In genomic region chr1:40241372-40241771, GRCh38 we compare ENCODE assay signal across 12 cellular contexts. TPM values are rescaled to one million over a fixed set of nuclear protein-coding genes. Genes with fewer than 3 reads are reported as not detected.
A peak's percentile ranks its signal among the peaks of the same experiment; 100 is the strongest.
DNase-seq lines count a peak whose midpoint lies in the region; ATAC-seq and TF ChIP-seq lines count a peak whose summit lies in the region.
"Had no signal": no experiment of that assay in that cellular context is flagged by ENCODE, and none has a peak within 500 bp of the region (broad histone marks: within the 10 kb centered on the region; RNA-seq: fewer than 3 reads in every experiment).

No MANE protein-coding gene starts in this region.

- peak; percentile 31 for ATAC-seq in HG03196 (IDR thresholded peaks at IDR 0.05; ENCODE audit: unreplicated experiment)
- ATAC-seq in upper lobe of right lung: peak; percentile 36
- no peak for ATAC-seq in GM19328 (IDR thresholded peaks at IDR 0.05; ENCODE audit: unreplicated experiment)
- no peak for ATAC-seq in body of pancreas

- peaks cover 50% of the 10 kb centered on the region for H3K36me3 Mint-ChIP-seq in activated naive CD4-positive, alpha-beta T cell treated with anti-CD3 and anti-CD28 coated beads, Interleukin-2, amount 10 ng/mL, durations not matched to agents 7 days and 5 days
- peaks cover 40% of the 10 kb centered on the region for H3K36me3 Mint-ChIP-seq in activated naive CD8-positive, alpha-beta T cell treated with anti-CD3 and anti-CD28 coated beads for 36 hours
- H3K36me3 Mint-ChIP-seq in Caco-2 (ENCODE audit: insufficient read depth, unreplicated experiment): peaks cover 25% of the 10 kb centered on the region

- H3K27ac ChIP-seq in upper lobe of right lung (no peak overlapping the region), body of pancreas (no peak overlapping the region)
- H3K27ac ChIP-seq: VCaP had no signal

- no peaks in the 10 kb centered on the region for H3K9me3 Mint-ChIP-seq in activated naive CD4-positive, alpha-beta T cell treated with anti-CD3 and anti-CD28 coated beads, Interleukin-2, amount 10 ng/mL, durations not matched to agents 7 days and 5 days
- H3K9me3 Mint-ChIP-seq in activated naive CD8-positive, alpha-beta T cell treated with anti-CD3 and anti-CD28 coated beads for 36 hours: no peaks in the 10 kb centered on the region
- H3K9me3 Mint-ChIP-seq in Caco-2 (ENCODE audit: unreplicated experiment): no peaks in the 10 kb centered on the region

- 75 to 92% methylated on average over 1 of the region's 1 CpG for WGBS in body of pancreas, 2 donors

- DNase-seq in activated naive CD4-positive, alpha-beta T cell treated with anti-CD3 and anti-CD28 coated beads, Interleukin-2, amount 10 ng/mL, durations not matched to agents 7 days and 5 days: no peak
- DNase-seq in activated naive CD4-positive, alpha-beta T cell treated with Interleukin-2 at 50 U/mL for 16 hours: no peak
- DNase-seq in activated naive CD8-positive, alpha-beta T cell treated with anti-CD3 and anti-CD28 coated beads for 36 hours: no peak
- no peak for DNase-seq in upper lobe of right lung
- no peak for DNase-seq in Caco-2
- no peak for DNase-seq in body of pancreas
- DNase-seq: caudate nucleus, NCI-H526, nucleus accumbens had no signal

- BruUV-seq in Caco-2 (replicated peaks; lab: Mats Ljungman, UMichigan): no TSS peak

- H3K36me3 ChIP-seq in upper lobe of right lung: peaks cover 30% of the 10 kb centered on the region
- no peaks in the 10 kb centered on the region for H3K36me3 ChIP-seq in Caco-2 (ENCODE audit: control insufficient read depth, insufficient read depth, low read length)
- H3K36me3 ChIP-seq in body of pancreas (replicated peaks in 1 of 2; ENCODE audit: insufficient read depth in 1 of 2, low read depth in 2 of 2): peaks cover 0 to 11% of the 10 kb centered on the region in 2 donors

- no peak overlapping the region for H3K4me3 Mint-ChIP-seq in activated naive CD4-positive, alpha-beta T cell treated with anti-CD3 and anti-CD28 coated beads, Interleukin-2, amount 10 ng/mL, durations not matched to agents 7 days and 5 days
- no peak overlapping the region for H3K4me3 Mint-ChIP-seq in activated naive CD8-positive, alpha-beta T cell treated with anti-CD3 and anti-CD28 coated beads for 36 hours
- H3K4me3 Mint-ChIP-seq in Caco-2 (ENCODE audit: unreplicated experiment): no peak overlapping the region

- CTCF ChIA-PET in activated naive CD4-positive, alpha-beta T cell treated with anti-CD3 and anti-CD28 coated beads, Interleukin-2, amount 10 ng/mL, durations not matched to agents 7 days and 5 days (lab: Charles Lee): interaction anchor here (1.0 to 1.2 kb wide), 2 partner anchors 12 to 21 kb away, joined by 3 to 4 read pairs; no protein-coding TSS in a partner anchor
- CTCF ChIA-PET in Caco-2 (lab: Charles Lee): no interaction called here

- peak overlapping the region; percentile 88 for H3K27ac Mint-ChIP-seq in activated naive CD4-positive, alpha-beta T cell treated with anti-CD3 and anti-CD28 coated beads, Interleukin-2, amount 10 ng/mL, durations not matched to agents 7 days and 5 days
- H3K27ac Mint-ChIP-seq in activated naive CD8-positive, alpha-beta T cell treated with anti-CD3 and anti-CD28 coated beads for 36 hours: peak overlapping the region; percentile 86
- no peak overlapping the region for H3K27ac Mint-ChIP-seq in Caco-2 (ENCODE audit: unreplicated experiment)

- POLR2A ChIA-PET in Caco-2 (lab: Charles Lee): no interaction called here

- H3K4me3 ChIP-seq in upper lobe of right lung (no peak overlapping the region), Caco-2 (ENCODE audit: low read depth, low read length) (no peak overlapping the region), body of pancreas (no peak overlapping the region)

- H3K27me3 ChIP-seq in upper lobe of right lung (no peaks in the 10 kb centered on the region), Caco-2 (replicated peaks; ENCODE audit: control insufficient read depth, insufficient read depth, low read length) (no peaks in the 10 kb centered on the region), body of pancreas (no peaks in the 10 kb centered on the region)

- no peak for TF ChIP-seq POLR2A in body of pancreas (IDR thresholded peaks at IDR 0.05)

- H3K9me3 ChIP-seq in upper lobe of right lung (no peaks in the 10 kb centered on the region), Caco-2 (no peaks in the 10 kb centered on the region), body of pancreas (no peaks in the 10 kb centered on the region)

- H3K4me1 Mint-ChIP-seq in activated naive CD4-positive, alpha-beta T cell treated with anti-CD3 and anti-CD28 coated beads, Interleukin-2, amount 10 ng/mL, durations not matched to agents 7 days and 5 days: peaks cover 64% of the 10 kb centered on the region
- H3K4me1 Mint-ChIP-seq in activated naive CD8-positive, alpha-beta T cell treated with anti-CD3 and anti-CD28 coated beads for 36 hours: peaks cover 32% of the 10 kb centered on the region
- no peaks in the 10 kb centered on the region for H3K4me1 Mint-ChIP-seq in Caco-2 (ENCODE audit: low read depth, unreplicated experiment)

- H3K27me3 Mint-ChIP-seq in activated naive CD4-positive, alpha-beta T cell treated with anti-CD3 and anti-CD28 coated beads, Interleukin-2, amount 10 ng/mL, durations not matched to agents 7 days and 5 days: no peaks in the 10 kb centered on the region
- H3K27me3 Mint-ChIP-seq in activated naive CD8-positive, alpha-beta T cell treated with anti-CD3 and anti-CD28 coated beads for 36 hours: no peaks in the 10 kb centered on the region
- no peaks in the 10 kb centered on the region for H3K27me3 Mint-ChIP-seq in Caco-2 (ENCODE audit: insufficient read depth, unreplicated experiment)

- intact Hi-C loops in upper lobe of right lung (cut with DNase I): no loop called here
- intact Hi-C loops in Caco-2 (cut with micrococcal nuclease; ENCODE audit: unreplicated experiment): no loop called here
- intact Hi-C loops in body of pancreas (cut with DNase I): no loop called here

- H3K4me1 ChIP-seq in upper lobe of right lung: no peaks in the 10 kb centered on the region
- peaks cover 5% of the 10 kb centered on the region for H3K4me1 ChIP-seq in Caco-2
- H3K4me1 ChIP-seq in body of pancreas: no peaks in the 10 kb centered on the region

- TF ChIP-seq CTCF in upper lobe of right lung (IDR thresholded peaks at IDR 0.05) (no peak), Caco-2 (IDR thresholded peaks at IDR 0.05; ENCODE audit: insufficient read depth in 1 of 2, low read depth in 1 of 2, low read length in 1 of 2, severe bottlenecking in 1 of 2, unreplicated experiment in 1 of 2) (no peak), body of pancreas (IDR thresholded peaks at IDR 0.05) (no peak)

RNA-seq across cellular contexts. Expression of gene TMCO2, which starts 6.4 kb away (rescaled TPM):
- not detected for total RNA-seq in activated naive CD8-positive, alpha-beta T cell treated with anti-CD3 and anti-CD28 coated beads for 36 hours
- total RNA-seq in upper lobe of right lung (not detected), Caco-2 (2022) (not detected in 2 replicates), body of pancreas (not detected)

RNA-seq across cellular contexts. Expression of gene ZMPSTE24, which starts 16.7 kb away (rescaled TPM):
- total RNA-seq in activated naive CD8-positive, alpha-beta T cell treated with anti-CD3 and anti-CD28 coated beads for 36 hours: 10 to 100 TPM; 39.6 to 41.0 TPM
- total RNA-seq in upper lobe of right lung (39.9 TPM), Caco-2 (2022) (37.9 and 39.9 TPM in 2 replicates), body of pancreas (10 to 100 TPM; 20.8 to 25.7 TPM)

Comparison
In these comparisons a context has a peak if more than half of its experiments do, and no peak if none do; other contexts are left out.
1. ATAC-seq: peak in HG03196 (single experiment) and upper lobe of right lung (single experiment); none in GM19328 (single experiment) and body of pancreas (single experiment).